In genomic region chr18:77106331-77106730, GRCh38 we compare ENCODE assay signal across 10 cellular contexts. TPM values are rescaled to one million over a fixed set of nuclear protein-coding genes. Genes with fewer than 3 reads are reported as not detected.
DNase-seq lines count a peak whose midpoint lies in the region; ATAC-seq, FAIRE-seq and TF ChIP-seq lines count a peak whose summit lies in the region.
"Had no signal": no experiment of that assay in that cellular context is flagged by ENCODE, and none has a peak within 500 bp of the region (broad histone marks: within the 10 kb centered on the region; RNA-seq: fewer than 3 reads in every experiment).

No MANE protein-coding gene starts in this region.

- H3K4me3 ChIP-seq in Loucy (ENCODE audit: low read length, poor library complexity, severe bottlenecking), result no peak overlapping the region
- no peak overlapping the region for H3K4me3 ChIP-seq in right cardiac atrium (ENCODE audit: low read length)
- H3K4me3 ChIP-seq: cardiac muscle cell had no signal

- H3K9me3 ChIP-seq in Loucy (ENCODE audit: insufficient read depth, low read depth, low read length) (no peaks in the 10 kb centered on the region), right cardiac atrium (ENCODE audit: control insufficient read depth, low read length) (no peaks in the 10 kb centered on the region)

- no peaks in the 10 kb centered on the region for H3K9me2 ChIP-seq in Loucy (replicated peaks; ENCODE audit: low read depth, low read length)

- no peak for TF ChIP-seq CTCF in Loucy (conservative IDR thresholded peaks at IDR 0.05; ENCODE audit: low read length)

- no peak overlapping the region for H3K27ac ChIP-seq in right cardiac atrium (ENCODE audit: low read length)
- H3K27ac ChIP-seq: cardiac muscle cell, KMS-11 had no signal

- H3K4me2 ChIP-seq in Loucy (ENCODE audit: low read depth, low read length, poor library complexity, severe bottlenecking), result peak overlapping the region; percentile 2
- H3K4me2 ChIP-seq: KMS-11 had no signal

- 61% methylated on average over 15 of the region's 15 CpGs for WGBS in right cardiac atrium

- peak; percentile 86 for DNase-seq in activated CD8-positive, alpha-beta memory T cell treated with anti-CD3 and anti-CD28 coated beads for 24 hours
- peak in 2 of 3 donors; percentile 39 to 67 for DNase-seq in right cardiac atrium
- peak; percentile 59 to 76 for DNase-seq in stimulated activated CD8-positive, alpha-beta memory T cell treated with anti-CD3 and anti-CD28 coated beads, Interleukin-4, amount 100 ng/mL, for 4 hours (ENCODE audit: low read depth in 2 of 2, low spot score in 1 of 2)
- DNase-seq in HTR-8/SVneo (ENCODE audit: insufficient read length, low spot score), result no peak
- DNase-seq in hippocampal formation (lab: John Stamatoyannopoulos, UW), result no peak

- FAIRE-seq in HTR-8/SVneo (lab: Jason Lieb, UNC), result no peak

- no peak for ATAC-seq in right cardiac atrium
- ATAC-seq in HG03439 (IDR thresholded peaks at IDR 0.05; ENCODE audit: unreplicated experiment), result no peak
- ATAC-seq in HG03571 (IDR thresholded peaks at IDR 0.05; ENCODE audit: unreplicated experiment), result no peak

- no peaks in the 10 kb centered on the region for H3K36me3 ChIP-seq in Loucy (ENCODE audit: insufficient read depth, low read length)
- H3K36me3 ChIP-seq: cardiac muscle cell had no signal

- H3K79me2 ChIP-seq in Loucy (ENCODE audit: insufficient read depth, low read length), result peaks cover 16% of the 10 kb centered on the region; the same call in 1 of the 2 replicates

- H3K4me1 ChIP-seq in Loucy (ENCODE audit: insufficient read depth, low read length, poor library complexity, severe bottlenecking), result peaks cover 96% of the 10 kb centered on the region
- peaks cover 9% of the 10 kb centered on the region for H3K4me1 ChIP-seq in right cardiac atrium (ENCODE audit: control insufficient read depth, insufficient read depth, low read length)

- H3K9ac ChIP-seq in Loucy (ENCODE audit: low read depth, low read length, poor library complexity, severe bottlenecking), result peak overlapping the region; percentile 53
- H3K9ac ChIP-seq: KMS-11 had no signal

- H2AFZ ChIP-seq in Loucy (ENCODE audit: low read length), result no peak overlapping the region

- peaks cover 19% of the 10 kb centered on the region for H3F3A ChIP-seq in Loucy (ENCODE audit: low read depth)

- H4K20me1 ChIP-seq in Loucy (ENCODE audit: insufficient read depth, low read length, poor library complexity, severe bottlenecking), result no peaks in the 10 kb centered on the region

- H3K27me3 ChIP-seq in Loucy (ENCODE audit: insufficient read depth, low read length, poor library complexity, severe bottlenecking) (no peaks in the 10 kb centered on the region), right cardiac atrium (ENCODE audit: control insufficient read depth, insufficient read depth) (no peaks in the 10 kb centered on the region)
- H3K27me3 ChIP-seq: cardiac muscle cell had no signal

- intact Hi-C loops in right cardiac atrium (cut with DNase I), result no loop called here

RNA-seq across cellular contexts. Expression of gene MBP, which starts 26.3 kb away (rescaled TPM):
- total RNA-seq in right cardiac atrium, result 10 to 100 TPM; 14.6 to 26.4 (median 19.6) TPM
- polyA plus RNA-seq in right cardiac atrium, result 10.5 TPM

Comparison
In these comparisons a context has a peak if more than half of its experiments do, and no peak if none do; other contexts are left out.
1. DNase-seq: peak in activated CD8-positive, alpha-beta memory T cell treated with anti-CD3 and anti-CD28 coated beads for 24 hours (single experiment), right cardiac atrium (2 of 3) and stimulated activated CD8-positive, alpha-beta memory T cell treated with anti-CD3 and anti-CD28 coated beads, Interleukin-4, amount 100 ng/mL, for 4 hours (2 of 2); none in HTR-8/SVneo (single experiment) and hippocampal formation (0 of 2).